8 cellular contexts compared by ENCODE assay signal in the genomic region with DNA sequence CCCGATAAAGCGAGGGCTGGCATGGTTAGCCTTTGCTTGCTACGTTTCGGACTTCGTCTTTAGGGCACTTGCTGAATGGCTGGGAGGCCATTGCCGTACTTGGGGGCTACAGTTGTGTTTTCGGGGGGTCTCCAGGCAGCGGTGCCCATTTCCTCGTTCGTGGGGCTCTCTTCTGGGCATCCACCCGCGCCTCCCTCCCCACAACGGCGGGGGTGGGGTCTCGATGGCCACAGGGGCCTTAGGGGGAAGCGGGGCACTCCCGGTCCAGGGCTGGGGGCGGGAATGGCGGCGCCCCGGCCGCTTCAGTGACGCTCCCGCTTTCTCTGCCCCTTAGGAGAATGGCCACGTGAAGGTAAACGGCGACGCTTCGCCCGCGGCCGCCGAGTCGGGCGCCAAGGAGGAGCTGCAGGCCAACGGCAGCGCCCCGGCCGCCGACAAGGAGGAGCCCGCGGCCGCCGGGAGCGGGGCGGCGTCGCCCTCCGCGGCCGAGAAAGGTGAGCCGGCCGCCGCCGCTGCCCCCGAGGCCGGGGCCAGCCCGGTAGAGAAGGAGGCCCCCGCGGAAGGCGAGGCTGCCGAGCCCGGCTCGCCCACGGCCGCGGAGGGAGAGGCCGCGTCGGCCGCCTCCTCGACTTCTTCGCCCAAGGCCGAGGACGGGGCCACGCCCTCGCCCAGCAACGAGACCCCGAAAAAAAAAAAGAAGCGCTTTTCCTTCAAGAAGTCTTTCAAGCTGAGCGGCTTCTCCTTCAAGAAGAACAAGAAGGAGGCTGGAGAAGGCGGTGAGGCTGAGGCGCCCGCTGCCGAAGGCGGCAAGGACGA. TPM values are rescaled to one million over a fixed set of nuclear protein-coding genes. Genes with fewer than 3 reads are reported as not detected.
DNase-seq lines count a peak whose midpoint lies in the region; ATAC-seq and TF ChIP-seq lines count a peak whose summit lies in the region.

No MANE protein-coding gene starts in this region.

- no peak overlapping the region for H4K8ac ChIP-seq in neuronal stem cell (ENCODE audit: low read depth, low read length)

- H3K27me3 ChIP-seq in GM23248 (replicated peaks; ENCODE audit: insufficient read depth) (no peaks in the 10 kb centered on the region), neuronal stem cell (ENCODE audit: control insufficient read depth in 3 of 3, insufficient read depth in 3 of 3, low read depth in 1 of 3, low read length in 3 of 3) (no peaks in the 10 kb centered on the region)

- H3K9me2 ChIP-seq in GM23248 (ENCODE audit: insufficient read depth): no peaks in the 10 kb centered on the region

- no peak overlapping the region for H3K23ac ChIP-seq in neuronal stem cell (ENCODE audit: low read depth, low read length, poor library complexity)

- no peaks in the 10 kb centered on the region for H3K9me3 ChIP-seq in GM23248 (ENCODE audit: low read depth)
- H3K9me3 ChIP-seq in neuronal stem cell (replicated peaks in 1 of 2; ENCODE audit: control insufficient read depth in 2 of 2, insufficient read depth in 1 of 2, low read depth in 1 of 2, low read length in 2 of 2): no peaks in the 10 kb centered on the region

- H2BK5ac ChIP-seq in neuronal stem cell (ENCODE audit: low read length): peak overlapping the region; percentile 93

- H3K4me3 ChIP-seq in GM23248 (peak overlapping the region; percentile 100), WI38 (ENCODE audit: low read depth, low read length) (peak overlapping the region; percentile 89), neuronal stem cell (ENCODE audit: low read length in 2 of 2) (peak overlapping the region; percentile 87 to 94)

- peak overlapping the region; percentile 72 for H4K91ac ChIP-seq in neuronal stem cell (ENCODE audit: low read depth, low read length, poor library complexity)

- H3F3A ChIP-seq in GM23248 (ENCODE audit: insufficient read depth): peaks cover 58% of the 10 kb centered on the region

- H2BK15ac ChIP-seq in neuronal stem cell (ENCODE audit: low read length): peak overlapping the region; percentile 93

- H3K27ac ChIP-seq in GM23248 (peak overlapping the region; percentile 100), neuronal stem cell (replicated peaks; ENCODE audit: low read length) (peak overlapping the region; percentile 81)

- H3K14ac ChIP-seq in neuronal stem cell (ENCODE audit: low read length): peak overlapping the region; percentile 82

- peak overlapping the region; percentile 85 for H3K4me2 ChIP-seq in GM23248 (ENCODE audit: unreplicated experiment)
- peak overlapping the region; percentile 89 for H3K4me2 ChIP-seq in neuronal stem cell (ENCODE audit: insufficient read depth, low read length, poor library complexity, severe bottlenecking)

- H3K79me2 ChIP-seq in GM23248 (ENCODE audit: insufficient read depth): peaks cover 75% of the 10 kb centered on the region

- ATAC-seq in HG02642 (IDR thresholded peaks at IDR 0.05; ENCODE audit: poor library complexity, unreplicated experiment): no peak

- peak overlapping the region; percentile 93 for H2AK5ac ChIP-seq in neuronal stem cell (ENCODE audit: low read depth, low read length)

- peak overlapping the region; percentile 58 for H2BK12ac ChIP-seq in neuronal stem cell (ENCODE audit: low read length)

- H3K4ac ChIP-seq in neuronal stem cell (ENCODE audit: low read length): peak overlapping the region; percentile 93

- in situ Hi-C loops in GM23248 (cut with MboI): loop anchor here (10.0 kb wide), 2 partner anchors 165 to 445 kb away; no protein-coding TSS in a partner anchor

- peaks cover 2% of the 10 kb centered on the region for H3K79me1 ChIP-seq in neuronal stem cell (ENCODE audit: low read depth, low read length)

- H3K36me3 ChIP-seq in GM23248 (ENCODE audit: low read depth) (peaks cover 25% of the 10 kb centered on the region), neuronal stem cell (replicated peaks in 1 of 2; ENCODE audit: control insufficient read depth in 2 of 2, insufficient read depth in 2 of 2, low read length in 2 of 2) (peaks cover 0 to 44% of the 10 kb centered on the region in 2 donors)

- peak; percentile 14 for DNase-seq in AG08395 (ENCODE audit: low spot score)
- DNase-seq in GM23248: peak; percentile 78
- DNase-seq in glomerular visceral epithelial cell (ENCODE audit: extremely low spot score): peak; percentile 54
- DNase-seq in neuronal stem cell (ENCODE audit: low spot score): no peak
- no peak for DNase-seq in SHP77 treated with DMSO at 0.1 percent for 48 hours (lab: John Stamatoyannopoulos, UW)
- DNase-seq in NCI-H1694 (lab: John Stamatoyannopoulos, UW): no peak

- H3K18ac ChIP-seq in neuronal stem cell (ENCODE audit: low read length): peak overlapping the region; percentile 96

- no peaks in the 10 kb centered on the region for H4K20me1 ChIP-seq in GM23248 (ENCODE audit: insufficient read depth)

- 1 to 2% methylated on average over 52 to 67 of the region's 87 CpGs for WGBS in GM23248 (ENCODE audit: low coverage in 1 of 2, low lambda C conversion rate in 2 of 2, missing lambda C conversion rate in 2 of 2), 2 experiments
- no CpG with 5 or more reads among the region's 87 CpGs for WGBS in neuronal stem cell (ENCODE audit: extremely low coverage in 2 of 2, insufficient read length in 2 of 2, insufficient replicate concordance in 1 of 2), 2 donors

- peak overlapping the region; percentile 100 for H3K9ac ChIP-seq in GM23248
- peak overlapping the region; percentile 79 for H3K9ac ChIP-seq in neuronal stem cell (ENCODE audit: low read depth, low read length, poor library complexity)

- peaks cover 22% of the 10 kb centered on the region for H3K4me1 ChIP-seq in GM23248 (ENCODE audit: insufficient read depth)
- peaks cover 0 to 7% of the 10 kb centered on the region in 2 donors for H3K4me1 ChIP-seq in neuronal stem cell (ENCODE audit: control insufficient read depth in 2 of 2, insufficient read depth in 1 of 2, low read depth in 1 of 2, low read length in 2 of 2)

- TF ChIP-seq CTCF in WI38 (IDR thresholded peaks at IDR 0.05; ENCODE audit: low read depth, low read length): no peak

- 0 out of 2 replicates have a peak overlapping the region, but pooled peaks have one; percentile 27 for H2AFZ ChIP-seq in GM23248
- no peak overlapping the region for H2AFZ ChIP-seq in neuronal stem cell (ENCODE audit: low read length)

- H2BK120ac ChIP-seq in neuronal stem cell (ENCODE audit: low read depth, low read length): no peak overlapping the region

RNA-seq across cellular contexts. Expression of a gene that starts 2.4 kb away (rescaled TPM):
- 154 and 210 TPM in 2 replicates for total RNA-seq in GM23248 (2014; rRNA removed; shearing (Covaris generic))
- polyA plus RNA-seq in GM23248 (2016; fragmentation: Nextera tagmentation; extraction: Ambion mirVana): 105 and 109 TPM in 2 replicates
- polyA plus RNA-seq in neuronal stem cell (2013, experiment 1 of 2): 125 TPM
- polyA plus RNA-seq in neuronal stem cell (2013, experiment 2 of 2): 129 TPM

Comparison
In these comparisons a context has a peak if more than half of its experiments do, and no peak if none do; other contexts are left out.
1. DNase-seq: peak in AG08395 (single experiment), GM23248 (single experiment) and glomerular visceral epithelial cell (single experiment); none in neuronal stem cell (single experiment), SHP77 treated with DMSO at 0.1 percent for 48 hours (single experiment) and NCI-H1694 (single experiment).
2. Peak in every context shown above with its lines, with median percentiles within 50 percentile points of each other: H3K4me3 ChIP-seq.